ENCODE assay signal across 8 cellular contexts in the genomic region with DNA sequence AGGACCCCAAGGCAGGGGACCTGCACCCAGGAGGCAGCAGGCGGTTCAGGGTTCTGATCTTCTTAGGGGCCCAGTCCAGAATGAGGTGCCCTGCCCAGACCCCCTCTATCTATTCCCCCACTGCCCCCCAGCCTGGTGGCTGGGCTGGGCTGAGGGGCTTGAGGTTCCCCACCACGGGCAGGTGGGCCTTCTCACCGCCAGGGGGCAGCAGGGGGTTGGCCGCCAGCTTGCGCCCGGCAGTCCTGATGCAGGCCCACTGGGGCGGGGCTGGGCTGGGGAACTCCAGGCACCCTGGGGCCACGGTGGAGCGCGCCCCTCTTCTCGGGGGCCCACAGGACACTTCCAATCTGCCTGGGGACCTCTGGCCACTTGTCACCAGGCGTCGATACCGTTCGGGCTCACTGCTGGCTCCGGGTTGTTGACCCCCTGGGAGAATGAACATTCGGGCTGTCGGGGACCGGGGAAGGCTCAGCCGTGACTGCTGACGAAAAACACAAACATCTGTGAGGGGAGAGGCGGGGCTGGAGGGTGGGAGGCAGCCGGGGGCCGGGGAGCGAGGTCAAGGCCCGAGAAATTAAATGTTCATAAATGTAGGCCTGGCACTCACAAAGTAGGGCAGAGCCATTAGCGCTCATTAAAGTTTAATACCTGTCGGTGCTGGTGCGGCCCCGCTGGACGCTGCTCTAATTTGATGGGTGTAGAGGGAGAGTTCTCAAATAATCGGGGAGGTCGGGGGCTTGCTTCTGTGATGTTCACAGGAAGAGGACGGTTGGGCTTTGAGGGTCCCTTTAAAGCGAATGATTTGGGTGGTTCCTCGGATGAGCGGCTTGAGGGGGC.
DNase-seq lines count a peak whose midpoint lies in the region; ATAC-seq lines count a peak whose summit lies in the region.

No MANE protein-coding gene starts in this region.

- H3K4me1 Mint-ChIP-seq in immature natural killer cell = no peaks in the 10 kb centered on the region

- no peaks in the 10 kb centered on the region for H3K36me3 ChIP-seq in adipocyte (ENCODE audit: control insufficient read depth, insufficient read depth, low read length, severe bottlenecking)

- no peak overlapping the region for H3K4me3 ChIP-seq in adipocyte (ENCODE audit: low read length)

- H3K4me3 Mint-ChIP-seq in immature natural killer cell = no peak overlapping the region

- H3K36me3 Mint-ChIP-seq in immature natural killer cell = no peaks in the 10 kb centered on the region

- H3K27me3 ChIP-seq in adipocyte (replicated peaks; ENCODE audit: control insufficient read depth, insufficient read depth, low read length) = no peaks in the 10 kb centered on the region

- H3K27me3 Mint-ChIP-seq in immature natural killer cell (ENCODE audit: low read depth in 3 of 3) = peaks cover 2 to 6% (median 2%) of the 10 kb centered on the region in 3 donors

- no peaks in the 10 kb centered on the region for H3K9me3 ChIP-seq in adipocyte (ENCODE audit: control insufficient read depth, low read length)

- no peak for ATAC-seq in HG03196 (IDR thresholded peaks at IDR 0.05; ENCODE audit: unreplicated experiment)

- DNase-seq in SIG-M5 treated with dmso at 0.1 percent for 504 hours (lab: John Stamatoyannopoulos, UW; ENCODE audit: unreplicated experiment) = peak; percentile 9
- no peak for DNase-seq in SIG-M5 (lab: John Stamatoyannopoulos, UW)
- peak; percentile 48 for DNase-seq in T follicular helper cell (ENCODE audit: low read depth)
- peak; percentile 68 for DNase-seq in adipocyte (ENCODE audit: low read depth)
- peak; percentile 50 to 53 (median 53) for DNase-seq in immature natural killer cell
- DNase-seq in stimulated activated CD4-positive, alpha-beta T cell treated with anti-CD3 and anti-CD28 coated beads, Interleukin-4, amount 100 ng/mL, for 1 hour = peak; percentile 72
- no peak for DNase-seq in cortex of kidney (lab: John Stamatoyannopoulos, UW)

- no peaks in the 10 kb centered on the region for H3K9me3 Mint-ChIP-seq in immature natural killer cell

- H3K27ac Mint-ChIP-seq in immature natural killer cell = no peak overlapping the region

- H3K9ac ChIP-seq in adipocyte (ENCODE audit: low read length) = peak overlapping the region; percentile 58

- H3K4me1 ChIP-seq in adipocyte (ENCODE audit: control insufficient read depth, insufficient read depth, low read length) = peaks cover 47% of the 10 kb centered on the region

Comparison
In these comparisons a context has a peak if more than half of its experiments do, and no peak if none do; other contexts are left out.
1. DNase-seq: peak in SIG-M5 treated with dmso at 0.1 percent for 504 hours (single experiment), T follicular helper cell (single experiment), adipocyte (single experiment), immature natural killer cell (3 of 3) and stimulated activated CD4-positive, alpha-beta T cell treated with anti-CD3 and anti-CD28 coated beads, Interleukin-4, amount 100 ng/mL, for 1 hour (single experiment); none in SIG-M5 (single experiment) and cortex of kidney (single experiment).